ENCODE assay signal across 27 cellular contexts in genomic region chr15:89019436-89019835, GRCh38.
DNase-seq lines count a peak whose midpoint lies in the region; ATAC-seq and TF ChIP-seq lines count a peak whose summit lies in the region.
"Had no signal": no experiment of that assay in that cellular context is flagged by ENCODE, and none has a peak within 500 bp of the region (broad histone marks: within the 10 kb centered on the region; RNA-seq: fewer than 3 reads in every experiment).

No MANE protein-coding gene starts in this region.

- H3K36me3 Mint-ChIP-seq in nephron progenitor cell (ENCODE audit: low read depth), result no peaks in the 10 kb centered on the region
- H3K36me3 Mint-ChIP-seq: type B pancreatic cell had no signal

- intact Hi-C loops in left ventricle myocardium inferior (cut with micrococcal nuclease), result loop anchor here (5.0 kb wide), 1 partner anchor 117 kb away; no protein-coding TSS in a partner anchor
- intact Hi-C loops in heart right ventricle (cut with DNase I), result loop anchor here in 5 of 10 donors (2.0 to 5.0 kb wide), 4 partner anchors 107 to 117 kb away; partner anchors contain the start of gene MFGE8 (in 1 of the 5)
- intact Hi-C loops in vagina (cut with DNase I), result loop anchor here (5.0 kb wide), 2 partner anchors 73 to 107 kb away; partner anchors contain the start of gene MFGE8
- intact Hi-C loops in ovary (cut with DNase I), result loop anchor here in 2 of 4 donors (5.0 to 10.0 kb wide), 2 partner anchors 112 to 115 kb away; no protein-coding TSS in a partner anchor

- peaks cover 15% of the 10 kb centered on the region for H3K9me3 Mint-ChIP-seq in nephron progenitor cell

- ATAC-seq in heart right ventricle, result no peak
- no peak for ATAC-seq in GM21576 (IDR thresholded peaks at IDR 0.05; ENCODE audit: unreplicated experiment)
- ATAC-seq in GM21381 (IDR thresholded peaks at IDR 0.05; ENCODE audit: unreplicated experiment), result no peak
- ATAC-seq: left colon; right cardiac atrium; stimulated activated naive CD8-positive, alpha-beta T cell treated with anti-CD3 and anti-CD28 coated beads, Interleukin-15, amount 100 ng/mL, for 72 hours; T-helper 17 cell had no signal

- DNase-seq in left ventricle myocardium inferior (no peak), heart right ventricle (no peak), adipocyte (ENCODE audit: low read depth) (peak; percentile 32), nephron progenitor cell (no peak), vagina (ENCODE audit: extremely low spot score in 2 of 2) (no peak), ovary (no peak)
- DNase-seq: activated CD4-positive, alpha-beta T cell treated with anti-CD3 and anti-CD28 coated beads for 4 hours; activated CD8-positive, alpha-beta memory T cell treated with anti-CD3 and anti-CD28 coated beads for 24 hours; activated naive CD4-positive, alpha-beta T cell treated with Interleukin-2 at 50 U/mL for 16 hours; activated T-cell treated with anti-CD3 and anti-CD28 coated beads, Interleukin-2, amount 50 U/mL, for 1 hour; Caco-2; dermis blood vessel endothelial cell; DMS79 treated with DMSO at 0.1 percent for 48 hours; GOT3; Karpas-422; left colon; mesendoderm; NCI-H187; occipital lobe; right cardiac atrium; RPMI8226; stimulated activated naive CD8-positive, alpha-beta T cell treated with anti-CD3 and anti-CD28 coated beads, Interleukin-15, amount 100 ng/mL, for 72 hours; T-helper 17 cell had no signal

- H3K4me1 ChIP-seq in left ventricle myocardium inferior (peaks cover 41% of the 10 kb centered on the region), heart right ventricle (peaks cover 2 to 53% (median 35%) of the 10 kb centered on the region in 9 donors), adipocyte (ENCODE audit: control insufficient read depth, insufficient read depth, low read length) (peaks cover 62% of the 10 kb centered on the region), vagina (peaks cover 48% of the 10 kb centered on the region), ovary (ENCODE audit: insufficient read depth) (peaks cover 7% of the 10 kb centered on the region)
- H3K4me1 ChIP-seq: Caco-2 had no signal

- TF ChIP-seq POLR2A in vagina (IDR thresholded peaks at IDR 0.05) (no peak), ovary (IDR thresholded peaks at IDR 0.05) (no peak)

- H3K4me1 Mint-ChIP-seq in nephron progenitor cell, result peaks cover 32% of the 10 kb centered on the region

- H3K9me3 ChIP-seq in left ventricle myocardium inferior (replicated peaks) (peaks cover 4% of the 10 kb centered on the region), heart right ventricle (peaks cover 0 to 14% (median 0%) of the 10 kb centered on the region in 11 donors), adipocyte (ENCODE audit: control insufficient read depth, low read length) (peaks cover 2% of the 10 kb centered on the region), vagina (no peaks in the 10 kb centered on the region), ovary (no peaks in the 10 kb centered on the region)
- H3K9me3 ChIP-seq: Caco-2 had no signal

- H3K36me3 ChIP-seq in left ventricle myocardium inferior (no peaks in the 10 kb centered on the region), heart right ventricle (no peaks in the 10 kb centered on the region), adipocyte (ENCODE audit: control insufficient read depth, insufficient read depth, low read length, severe bottlenecking) (no peaks in the 10 kb centered on the region), vagina (no peaks in the 10 kb centered on the region), ovary (no peaks in the 10 kb centered on the region)

- peak overlapping the region; percentile 87 for H3K27ac ChIP-seq in left ventricle myocardium inferior (replicated peaks)
- H3K27ac ChIP-seq in heart right ventricle, result peak overlapping the region in 4 of 10 donors; percentile 80 to 85 (median 84)
- H3K27ac ChIP-seq in vagina, result peak overlapping the region; percentile 78
- H3K27ac ChIP-seq in ovary, result no peak overlapping the region
- H3K27ac ChIP-seq: SK-N-MC had no signal

- H3K4me3 ChIP-seq in left ventricle myocardium inferior (no peak overlapping the region), heart right ventricle (no peak overlapping the region), adipocyte (ENCODE audit: low read length) (no peak overlapping the region), vagina (no peak overlapping the region), ovary (no peak overlapping the region)
- H3K4me3 ChIP-seq: SK-N-MC had no signal

- TF ChIP-seq CTCF in left ventricle myocardium inferior (IDR thresholded peaks at IDR 0.05; ENCODE audit: borderline replicate concordance) (no peak), heart right ventricle (IDR thresholded peaks at IDR 0.05) (no peak), nephron progenitor cell (IDR thresholded peaks at IDR 0.05) (no peak), vagina (IDR thresholded peaks at IDR 0.05) (no peak), ovary (IDR thresholded peaks at IDR 0.05) (no peak)

- no peak overlapping the region for H3K4me3 Mint-ChIP-seq in nephron progenitor cell
- H3K4me3 Mint-ChIP-seq: stimulated activated naive CD8-positive, alpha-beta T cell treated with anti-CD3 and anti-CD28 coated beads, Interleukin-15, amount 100 ng/mL, for 72 hours; T-helper 17 cell; type B pancreatic cell had no signal

- no peaks in the 10 kb centered on the region for H3K27me3 ChIP-seq in left ventricle myocardium inferior (ENCODE audit: low read depth)
- no peaks in the 10 kb centered on the region for H3K27me3 ChIP-seq in heart right ventricle
- H3K27me3 ChIP-seq in adipocyte (replicated peaks; ENCODE audit: control insufficient read depth, insufficient read depth, low read length), result no peaks in the 10 kb centered on the region
- H3K27me3 ChIP-seq in vagina, result no peaks in the 10 kb centered on the region
- no peaks in the 10 kb centered on the region for H3K27me3 ChIP-seq in ovary

- peaks cover 21% of the 10 kb centered on the region for H3K27me3 Mint-ChIP-seq in nephron progenitor cell (ENCODE audit: low read depth, poor library complexity)
- H3K27me3 Mint-ChIP-seq: T-helper 17 cell had no signal

- WGBS in heart right ventricle, 2 donors, result 60 to 75% methylated on average over 3 of the region's 3 CpGs
- 41 to 49% (median 49%) methylated on average over 3 of the region's 3 CpGs for WGBS in ovary, 3 donors

- no peak for TF ChIP-seq EP300 in ovary (IDR thresholded peaks at IDR 0.05)

- H3K9ac ChIP-seq in adipocyte (ENCODE audit: low read length), result no peak overlapping the region

- peak overlapping the region; percentile 77 for H3K27ac Mint-ChIP-seq in nephron progenitor cell
- H3K27ac Mint-ChIP-seq: stimulated activated naive CD8-positive, alpha-beta T cell treated with anti-CD3 and anti-CD28 coated beads, Interleukin-15, amount 100 ng/mL, for 72 hours; T-helper 17 cell; type B pancreatic cell had no signal

Comparison
In these comparisons a context has a peak if more than half of its experiments do, and no peak if none do; other contexts are left out.
1. H3K27ac ChIP-seq: peak in left ventricle myocardium inferior (single experiment) and vagina (single experiment); none in ovary (0 of 2).